Comparison of ENCODE assay signal across 13 cellular contexts in the genomic region with DNA sequence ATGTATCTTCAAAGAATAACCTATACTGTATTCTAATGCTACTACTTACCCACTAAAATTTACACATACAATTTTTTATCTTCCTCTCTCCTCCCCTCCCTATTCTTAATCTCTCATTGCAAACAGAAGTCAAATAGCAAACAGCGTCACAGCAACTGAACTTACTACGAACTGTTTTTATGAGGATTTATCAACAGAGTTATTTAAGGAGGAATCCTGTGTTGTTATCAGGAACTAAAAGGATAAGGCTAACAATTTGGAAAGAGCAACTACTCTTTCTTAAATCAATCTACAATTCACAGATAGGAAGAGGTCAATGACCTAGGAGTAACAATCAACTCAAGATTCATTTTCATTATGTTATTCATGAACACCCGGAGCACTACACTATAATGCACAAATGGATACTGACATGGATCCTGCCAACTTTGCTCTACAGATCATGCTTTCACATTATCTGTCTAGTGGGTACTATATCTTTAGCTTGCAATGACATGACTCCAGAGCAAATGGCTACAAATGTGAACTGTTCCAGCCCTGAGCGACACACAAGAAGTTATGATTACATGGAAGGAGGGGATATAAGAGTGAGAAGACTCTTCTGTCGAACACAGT. TPM values are rescaled to one million over a fixed set of nuclear protein-coding genes. Genes with fewer than 3 reads are reported as not detected.
DNase-seq lines count a peak whose midpoint lies in the region; ATAC-seq and TF ChIP-seq lines count a peak whose summit lies in the region.
"Had no signal": no experiment of that assay in that cellular context is flagged by ENCODE, and none has a peak within 500 bp of the region (broad histone marks: within the 10 kb centered on the region; RNA-seq: fewer than 3 reads in every experiment).

No MANE protein-coding gene starts in this region.

- H3K4me1 ChIP-seq in hepatocyte (ENCODE audit: insufficient read depth) (peaks cover 7% of the 10 kb centered on the region), gastrocnemius medialis (peaks cover 0 to 4% of the 10 kb centered on the region in 2 donors), Karpas-422 (ENCODE audit: low read length) (no peaks in the 10 kb centered on the region)

- no peaks in the 10 kb centered on the region for H3K36me3 ChIP-seq in hepatocyte (replicated peaks; ENCODE audit: insufficient read depth, low read depth)
- H3K36me3 ChIP-seq in gastrocnemius medialis: no peaks in the 10 kb centered on the region
- H3K36me3 ChIP-seq in Karpas-422 (ENCODE audit: insufficient read depth, low read length): no peaks in the 10 kb centered on the region
- H3K36me3 ChIP-seq: right lobe of liver had no signal

- H3K27ac ChIP-seq in coronary artery (peak overlapping the region in 1 of 2 donors; percentile 72), hepatocyte (no peak overlapping the region), gastrocnemius medialis (peak overlapping the region in 2 of 4 donors; percentile 36 to 41), Karpas-422 (ENCODE audit: low read length) (no peak overlapping the region)
- H3K27ac ChIP-seq: right lobe of liver, VCaP had no signal

- peak overlapping the region; percentile 57 for H3K4me2 ChIP-seq in hepatocyte
- H3K4me2 ChIP-seq in Karpas-422 (ENCODE audit: low read depth, low read length, poor library complexity, severe bottlenecking): no peak overlapping the region

- no peaks in the 10 kb centered on the region for H3K79me2 ChIP-seq in hepatocyte
- H3K79me2 ChIP-seq in Karpas-422 (ENCODE audit: low read length): no peaks in the 10 kb centered on the region

- intact Hi-C loops in gastrocnemius medialis (cut with DNase I; ENCODE audit: low total_unique reads): loop anchor here (5.0 to 10.0 kb wide), 2 partner anchors 201 to 562 kb away; partner anchors contain the start of genes DTWD1 and FAM227B

- H3K9me3 ChIP-seq in hepatocyte (ENCODE audit: low read depth): no peaks in the 10 kb centered on the region
- H3K9me3 ChIP-seq in gastrocnemius medialis: no peaks in the 10 kb centered on the region
- H3K9me3 ChIP-seq in Karpas-422 (ENCODE audit: low read length): no peaks in the 10 kb centered on the region
- H3K9me3 ChIP-seq: right lobe of liver had no signal

- no peak overlapping the region for H3K9ac ChIP-seq in Karpas-422 (ENCODE audit: low read length)

- TF ChIP-seq CTCF in AG09309 (IDR thresholded peaks at IDR 0.05; ENCODE audit: control insufficient read depth, insufficient read depth, low read depth, low read length, missing control alignments) (no peak), coronary artery (IDR thresholded peaks at IDR 0.05) (no peak), hepatocyte (IDR thresholded peaks at IDR 0.05; ENCODE audit: poor library complexity) (no peak), gastrocnemius medialis (IDR thresholded peaks at IDR 0.05 in 4 of 5, conservative IDR thresholded peaks at IDR 0.05 in 1 of 5) (no peak)

- H3K27me3 ChIP-seq in hepatocyte: no peaks in the 10 kb centered on the region
- no peaks in the 10 kb centered on the region for H3K27me3 ChIP-seq in gastrocnemius medialis
- H3K27me3 ChIP-seq in Karpas-422 (ENCODE audit: low read length): no peaks in the 10 kb centered on the region
- H3K27me3 ChIP-seq: right lobe of liver had no signal

- 36% methylated on average over 5 of the region's 5 CpGs for WGBS in hepatocyte (ENCODE audit: low lambda C conversion rate, missing lambda C conversion rate)

- DNase-seq in AG09309 (ENCODE audit: low read depth) (no peak), coronary artery (ENCODE audit: low spot score) (no peak), hepatocyte (ENCODE audit: low spot score) (no peak), gastrocnemius medialis (no peak), DMS53 treated with DMSO at 0.1 percent for 48 hours (lab: John Stamatoyannopoulos, UW; ENCODE audit: unreplicated experiment) (no peak), Karpas-422 (no peak)
- DNase-seq: effector CD4-positive, alpha-beta T cell; NCI-H187; NCI-H82; right lobe of liver had no signal

- in situ Hi-C loops in gastrocnemius medialis (cut with MboI; ENCODE audit: low sequenced_read_pairs in 4 of 4): loop anchor here (5.0 to 25.0 kb wide), 5 partner anchors 189 to 562 kb away; no protein-coding TSS in a partner anchor

- no peak for TF ChIP-seq POLR2A in gastrocnemius medialis (IDR thresholded peaks at IDR 0.05)

- H2AFZ ChIP-seq in hepatocyte (no peak overlapping the region), Karpas-422 (ENCODE audit: low read length) (no peak overlapping the region)

- ATAC-seq in gastrocnemius medialis (no peak), HG03520 (IDR thresholded peaks at IDR 0.05; ENCODE audit: unreplicated experiment) (no peak), GM19023 (IDR thresholded peaks at IDR 0.05; ENCODE audit: unreplicated experiment) (no peak)
- ATAC-seq: right lobe of liver had no signal

- H4K20me1 ChIP-seq in hepatocyte (ENCODE audit: insufficient read depth, poor library complexity, severe bottlenecking) (no peaks in the 10 kb centered on the region), Karpas-422 (ENCODE audit: insufficient read depth, low read depth, low read length) (no peaks in the 10 kb centered on the region)

- H3K4me3 ChIP-seq in AG09309 (ENCODE audit: control insufficient read depth, low read depth, low read length) (peak overlapping the region; percentile 40), coronary artery (peak overlapping the region; percentile 67), hepatocyte (peak overlapping the region; percentile 8), gastrocnemius medialis (peak overlapping the region in 3 of 4 donors; percentile 3 to 31 (median 7)), Karpas-422 (ENCODE audit: low read length) (no peak overlapping the region)
- H3K4me3 ChIP-seq: right lobe of liver had no signal

- H3K9me2 ChIP-seq in hepatocyte (replicated peaks; ENCODE audit: insufficient read depth) (no peaks in the 10 kb centered on the region), Karpas-422 (replicated peaks; ENCODE audit: insufficient read depth, low read length) (no peaks in the 10 kb centered on the region)

RNA-seq across cellular contexts. Expression of gene FGF7, which starts 1.0 kb away (rescaled TPM):
- total RNA-seq in hepatocyte (13.0 and 18.9 TPM in 2 replicates), gastrocnemius medialis (1 to 10 TPM; 1.3 to 9.5 (median 2.0) TPM)
- 7.3 and 11.2 TPM in 2 replicates for polyA plus RNA-seq in hepatocyte
- 0.71 TPM in 1 of 2 replicates, not detected in the other for total RNA-seq in Karpas-422 (2014; rRNA removed; shearing (Covaris generic); ENCODE audit: low replicate concordance)
